Comparison of ENCODE assay signal across 8 cellular contexts in genomic region chr3:127455541-127456450, GRCh38.
DNase-seq lines count a peak whose midpoint lies in the region; ATAC-seq and TF ChIP-seq lines count a peak whose summit lies in the region.

No MANE protein-coding gene starts in this region.

- peak; percentile 70 for DNase-seq in DMS79 (lab: John Stamatoyannopoulos, UW)
- DNase-seq in GM23338 (ENCODE audit: low spot score): peak; percentile 90
- DNase-seq in MV-4-11 (lab: John Stamatoyannopoulos, UW): peak; percentile 35
- DNase-seq in SKM-1 (lab: John Stamatoyannopoulos, UW; ENCODE audit: unreplicated experiment): peak; percentile 18
- peak; percentile 47 for DNase-seq in brain microvascular endothelial cell
- DNase-seq in gastrocnemius medialis: peak in 1 of 2 donors; percentile 30
- DNase-seq in effector memory CD4-positive, alpha-beta T cell: no peak

- H3K4me3 ChIP-seq in GM23338: peak overlapping the region; percentile 87
- H3K4me3 ChIP-seq in brain microvascular endothelial cell (ENCODE audit: low read depth, low read length): peak overlapping the region; percentile 51
- peak overlapping the region; percentile 65 for H3K4me3 ChIP-seq in iPS-18a (ENCODE audit: low read length)
- peak overlapping the region in 2 of 4 donors; percentile 28 to 36 for H3K4me3 ChIP-seq in gastrocnemius medialis
- H3K4me3 ChIP-seq in effector memory CD4-positive, alpha-beta T cell (ENCODE audit: insufficient read depth, low read depth, low read length, poor library complexity, severe bottlenecking): no peak overlapping the region

- in situ Hi-C loops in brain microvascular endothelial cell (cut with HindIII; ENCODE audit: low pct_ligation_motif_present, low sequenced_read_pairs) (no loop called here), gastrocnemius medialis (cut with MboI; ENCODE audit: low sequenced_read_pairs in 4 of 4) (loop anchor here in 3 of 4 donors (10.0 to 25.0 kb wide), 3 partner anchors 693 to 771 kb away; no protein-coding TSS in a partner anchor)

- H3K4me1 ChIP-seq in GM23338 (ENCODE audit: insufficient read depth) (peaks cover 13% of the 10 kb centered on the region), iPS-18a (ENCODE audit: control insufficient read depth, low read depth, low read length) (peaks cover 12% of the 10 kb centered on the region), gastrocnemius medialis (peaks cover 4 to 6% of the 10 kb centered on the region in 2 donors)
- H3K4me1 ChIP-seq in effector memory CD4-positive, alpha-beta T cell (ENCODE audit: control insufficient read depth, insufficient read depth, low read length, poor library complexity, severe bottlenecking): peaks cover 13% of the 10 kb centered on the region

- H3K27me3 Mint-ChIP-seq in GM23338 (ENCODE audit: insufficient read depth, low read depth, poor library complexity): peaks cover 46% of the 10 kb centered on the region

- peaks cover 11% of the 10 kb centered on the region for H3K4me1 Mint-ChIP-seq in GM23338

- H3K4me2 ChIP-seq in GM23338: peak overlapping the region; percentile 95

- no peaks in the 10 kb centered on the region for H3K9me2 ChIP-seq in GM23338 (ENCODE audit: insufficient read depth)

- peaks cover 43% of the 10 kb centered on the region for H3K27me3 ChIP-seq in GM23338 (ENCODE audit: insufficient read depth)
- peaks cover 22% of the 10 kb centered on the region for H3K27me3 ChIP-seq in brain microvascular endothelial cell (replicated peaks)
- peaks cover 54% of the 10 kb centered on the region for H3K27me3 ChIP-seq in iPS-18a (ENCODE audit: control insufficient read depth, insufficient read depth, low read length)
- peaks cover 32 to 44% (median 42%) of the 10 kb centered on the region in 3 donors for H3K27me3 ChIP-seq in gastrocnemius medialis
- H3K27me3 ChIP-seq in effector memory CD4-positive, alpha-beta T cell (replicated peaks; ENCODE audit: control insufficient read depth, insufficient read depth, low read length, poor library complexity, severe bottlenecking): peaks cover 41% of the 10 kb centered on the region

- H3K9me3 ChIP-seq in iPS-18a (ENCODE audit: control insufficient read depth, low read depth, low read length): no peaks in the 10 kb centered on the region
- no peaks in the 10 kb centered on the region for H3K9me3 ChIP-seq in gastrocnemius medialis
- H3K9me3 ChIP-seq in effector memory CD4-positive, alpha-beta T cell (ENCODE audit: control insufficient read depth, low read length): no peaks in the 10 kb centered on the region

- peak; percentile 53 to 95 for TF ChIP-seq CTCF in GM23338 (conservative IDR thresholded peaks at IDR 0.05; ENCODE audit: low read depth in 2 of 2)
- peak; percentile 52 for TF ChIP-seq CTCF in brain microvascular endothelial cell (IDR thresholded peaks at IDR 0.05; ENCODE audit: low read depth, low read length, missing control alignments)
- TF ChIP-seq CTCF in gastrocnemius medialis (IDR thresholded peaks at IDR 0.05 in 4 of 5, conservative IDR thresholded peaks at IDR 0.05 in 1 of 5): peak; percentile 57 to 83 (median 73)

- H3K9me3 Mint-ChIP-seq in GM23338: no peaks in the 10 kb centered on the region

- no peak overlapping the region for H3K9ac ChIP-seq in iPS-18a (ENCODE audit: low read length)

- H3K36me3 Mint-ChIP-seq in GM23338 (ENCODE audit: low read depth): no peaks in the 10 kb centered on the region; the same call in 2 of the 3 replicates

- ATAC-seq in GM23338 (peak; percentile 80), gastrocnemius medialis (peak; percentile 72 to 77)

- H3K36me3 ChIP-seq in GM23338 (ENCODE audit: insufficient read depth) (no peaks in the 10 kb centered on the region), brain microvascular endothelial cell (replicated peaks) (no peaks in the 10 kb centered on the region), iPS-18a (ENCODE audit: control insufficient read depth, low read depth, low read length) (no peaks in the 10 kb centered on the region), gastrocnemius medialis (no peaks in the 10 kb centered on the region)
- no peaks in the 10 kb centered on the region for H3K36me3 ChIP-seq in effector memory CD4-positive, alpha-beta T cell (ENCODE audit: control insufficient read depth, insufficient read depth, low read length)

- no peaks in the 10 kb centered on the region for H3F3A ChIP-seq in GM23338 (replicated peaks; ENCODE audit: low read depth)

- H3K27ac ChIP-seq in GM23338 (ENCODE audit: low read depth): no peak overlapping the region
- H3K27ac ChIP-seq in brain microvascular endothelial cell: no peak overlapping the region
- no peak overlapping the region for H3K27ac ChIP-seq in iPS-18a (ENCODE audit: low read length)
- H3K27ac ChIP-seq in gastrocnemius medialis: no peak overlapping the region
- no peak overlapping the region for H3K27ac ChIP-seq in effector memory CD4-positive, alpha-beta T cell (ENCODE audit: insufficient read depth, low read length, poor library complexity, severe bottlenecking)

- H3K27ac Mint-ChIP-seq in GM23338: no peak overlapping the region

- H3K4me3 Mint-ChIP-seq in GM23338: peak overlapping the region; percentile 75

- intact Hi-C loops in gastrocnemius medialis (cut with DNase I; ENCODE audit: low total_unique reads): loop anchor here (1.0 to 10.0 kb wide), 3 partner anchors 471 to 931 kb away; partner anchors contain the start of genes CHST13 and PLXNA1

- peak overlapping the region; percentile 99 for H2AFZ ChIP-seq in GM23338

- no peaks in the 10 kb centered on the region; the same call in 1 of the 2 replicates for H4K20me1 ChIP-seq in GM23338 (replicated peaks; ENCODE audit: insufficient read depth)

- TF ChIP-seq POLR2A in gastrocnemius medialis (IDR thresholded peaks at IDR 0.05): no peak

- no peaks in the 10 kb centered on the region for H3K79me2 ChIP-seq in GM23338 (replicated peaks; ENCODE audit: insufficient read depth)

TF ChIP-seq in GM23338, 12 proteins besides CTCF, POLR2A, EP300 and RAD21 (continues in another document):
- TF ChIP-seq CREB1 (CRISPR knock-in tag; IDR thresholded peaks at IDR 0.05; ENCODE audit: low read depth) (no peak), ZNF114 (CRISPR knock-in tag; IDR thresholded peaks at IDR 0.05) (no peak), NANOG (IDR thresholded peaks at IDR 0.05; ENCODE audit: borderline replicate concordance) (no peak), JUNB (IDR thresholded peaks at IDR 0.05; ENCODE audit: unreplicated experiment) (no peak), STAT1 (IDR thresholded peaks at IDR 0.05; ENCODE audit: unreplicated experiment) (no peak), POLR2AphosphoS5 (IDR thresholded peaks at IDR 0.05; ENCODE audit: low read depth) (no peak), EZH2phosphoT487 (IDR thresholded peaks at IDR 0.05; ENCODE audit: unreplicated experiment) (no peak), ETS1 (IDR thresholded peaks at IDR 0.05) (no peak), REST (IDR thresholded peaks at IDR 0.05; ENCODE audit: unreplicated experiment) (peak; percentile 44)

Comparison
In these comparisons a context has a peak if more than half of its experiments do, and no peak if none do; other contexts are left out.
1. DNase-seq: peak in DMS79 (single experiment), GM23338 (single experiment), MV-4-11 (single experiment), SKM-1 (single experiment) and brain microvascular endothelial cell (single experiment); none in effector memory CD4-positive, alpha-beta T cell (0 of 3).
2. Peak in every context shown above with its lines, with median percentiles within 50 percentile points of each other: CTCF ChIP-seq.